In genomic region chr14:99971087-99971928, GRCh38 we compare ENCODE assay signal across 8 cellular contexts.
A peak's percentile ranks its signal among the peaks of the same experiment; 100 is the strongest.
DNase-seq lines count a peak whose midpoint lies in the region; ATAC-seq and TF ChIP-seq lines count a peak whose summit lies in the region.

No MANE protein-coding gene starts in this region.

- H3K4me3 ChIP-seq in GM23248 (peak overlapping the region; percentile 85), adipocyte (ENCODE audit: low read length) (peak overlapping the region; percentile 80), heart right ventricle (peak overlapping the region; percentile 25 to 87 (median 76)), transverse colon (peak overlapping the region; percentile 48 to 67 (median 58))

- H3K9me3 ChIP-seq in GM23248 (ENCODE audit: low read depth): no peaks in the 10 kb centered on the region
- H3K9me3 ChIP-seq in adipocyte (ENCODE audit: control insufficient read depth, low read length): peaks cover 13% of the 10 kb centered on the region
- H3K9me3 ChIP-seq in heart right ventricle: peaks cover 0 to 24% (median 9%) of the 10 kb centered on the region in 11 donors
- peaks cover 6 to 10% of the 10 kb centered on the region in 2 donors for H3K9me3 ChIP-seq in transverse colon

- H3K4me3 Mint-ChIP-seq in T-cell: peak overlapping the region; percentile 73 to 94 (median 76)

- peak overlapping the region in 1 of 2 donors; percentile 22 for H3K27ac Mint-ChIP-seq in T-cell

- H3K4me1 Mint-ChIP-seq in T-cell: peaks cover 10 to 20% (median 14%) of the 10 kb centered on the region in 3 donors

- POLR2A ChIA-PET in T-cell (lab: Charles Lee): interaction anchor here (0.6 to 0.7 kb wide), 3 partner anchors 33 to 1385 kb away, joined by 3 to 11 read pairs (median 4); no protein-coding TSS in a partner anchor

- intact Hi-C loops in heart right ventricle (cut with DNase I) (no loop called here), posterior vena cava (cut with DNase I) (no loop called here), transverse colon (cut with DNase I; ENCODE audit: low total_unique reads) (no loop called here)

- peaks cover 42% of the 10 kb centered on the region for H3K79me2 ChIP-seq in GM23248 (ENCODE audit: insufficient read depth)

- H3K27me3 ChIP-seq in GM23248 (replicated peaks; ENCODE audit: insufficient read depth) (no peaks in the 10 kb centered on the region), adipocyte (replicated peaks; ENCODE audit: control insufficient read depth, insufficient read depth, low read length) (no peaks in the 10 kb centered on the region), heart right ventricle (peaks cover 0 to 26% (median 0%) of the 10 kb centered on the region in 7 donors), transverse colon (peaks cover 96% of the 10 kb centered on the region)

- H3K36me3 ChIP-seq in GM23248 (ENCODE audit: low read depth) (no peaks in the 10 kb centered on the region), adipocyte (ENCODE audit: control insufficient read depth, insufficient read depth, low read length, severe bottlenecking) (no peaks in the 10 kb centered on the region), heart right ventricle (no peaks in the 10 kb centered on the region), transverse colon (no peaks in the 10 kb centered on the region)

- no peaks in the 10 kb centered on the region for H3K9me3 Mint-ChIP-seq in T-cell

- H3K9me2 ChIP-seq in GM23248 (ENCODE audit: insufficient read depth): no peaks in the 10 kb centered on the region

- no peaks in the 10 kb centered on the region for H3K36me3 Mint-ChIP-seq in T-cell

- no peak for TF ChIP-seq POLR2A in transverse colon (IDR thresholded peaks at IDR 0.05)

- peak overlapping the region; percentile 90 for H2AFZ ChIP-seq in GM23248

- ATAC-seq in T-cell (replicated peaks in 1 of 4): peak; percentile 80 to 88 (median 86)
- ATAC-seq in heart right ventricle: peak; percentile 86 to 96 (median 93)

- H3K9ac ChIP-seq in GM23248 (peak overlapping the region; percentile 81), adipocyte (ENCODE audit: low read length) (peak overlapping the region; percentile 77)

- 6 to 14% methylated on average over 40 to 85 of the region's 115 CpGs for WGBS in GM23248 (ENCODE audit: low coverage in 1 of 2, low lambda C conversion rate in 2 of 2, missing lambda C conversion rate in 2 of 2), 2 experiments
- WGBS in heart right ventricle, 2 donors: 3% methylated on average over 58 to 104 of the region's 115 CpGs
- WGBS in transverse colon (ENCODE audit: low coverage in 1 of 2), 2 donors: 44 to 83% methylated on average over 1 to 14 of the region's 115 CpGs

- CTCF ChIA-PET in T-cell (lab: Charles Lee): interaction anchor here (0.6 to 1.4 kb wide), 12 partner anchors 11 to 414 kb away, joined by 3 to 19 read pairs (median 4); no protein-coding TSS in a partner anchor

- DNase-seq in DMS 273 (lab: John Stamatoyannopoulos, UW; ENCODE audit: unreplicated experiment) (peak; percentile 97), GM23248 (peak; percentile 95), NAMALWA (ENCODE audit: low spot score) (peak; percentile 94), T-cell (peak; percentile 49 to 82 (median 72)), adipocyte (ENCODE audit: low read depth) (peak; percentile 94), heart right ventricle (peak; percentile 83 to 85), posterior vena cava (ENCODE audit: low spot score) (peak; percentile 94), transverse colon (peak; percentile 64)

- TF ChIP-seq EP300 in transverse colon (IDR thresholded peaks at IDR 0.05; ENCODE audit: low read depth): no peak

- peaks cover 30% of the 10 kb centered on the region for H3F3A ChIP-seq in GM23248 (ENCODE audit: insufficient read depth)

- peaks cover 23% of the 10 kb centered on the region for H3K4me1 ChIP-seq in GM23248 (ENCODE audit: insufficient read depth)
- peaks cover 20% of the 10 kb centered on the region for H3K4me1 ChIP-seq in adipocyte (ENCODE audit: control insufficient read depth, insufficient read depth, low read length)
- peaks cover 0 to 25% (median 10%) of the 10 kb centered on the region in 9 donors for H3K4me1 ChIP-seq in heart right ventricle
- peaks cover 0 to 10% (median 5%) of the 10 kb centered on the region in 4 donors for H3K4me1 ChIP-seq in transverse colon

- peak in 1 of 9 donors; percentile 7 for TF ChIP-seq CTCF in heart right ventricle (IDR thresholded peaks at IDR 0.05)
- no peak for TF ChIP-seq CTCF in transverse colon (IDR thresholded peaks at IDR 0.05)

- in situ Hi-C loops in GM23248 (cut with MboI) (no loop called here), transverse colon (cut with MboI; ENCODE audit: low pct_ligation_motif_present in 1 of 4, low pct_unique_long_range_greater_than_20kb in 1 of 4, low sequenced_read_pairs in 3 of 4) (no loop called here)

- peaks cover 14 to 16% of the 10 kb centered on the region in 2 donors for H3K27me3 Mint-ChIP-seq in T-cell

- H4K20me1 ChIP-seq in GM23248 (ENCODE audit: insufficient read depth): no peaks in the 10 kb centered on the region

- peak overlapping the region; percentile 37 for H3K4me2 ChIP-seq in GM23248 (ENCODE audit: unreplicated experiment)

- no peak overlapping the region for H3K27ac ChIP-seq in GM23248
- H3K27ac ChIP-seq in heart right ventricle: peak overlapping the region in 9 of 10 donors; percentile 58 to 79 (median 72)
- peak overlapping the region; percentile 58 to 80 (median 66) for H3K27ac ChIP-seq in transverse colon
